Comparison of ENCODE assay signal across 8 cellular contexts in genomic region chr1:212791261-212791675, GRCh38. TPM values are rescaled to one million over a fixed set of nuclear protein-coding genes. Genes with fewer than 3 reads are reported as not detected.
DNase-seq lines count a peak whose midpoint lies in the region; ATAC-seq and TF ChIP-seq lines count a peak whose summit lies in the region.

No MANE protein-coding gene starts in this region.

- peak overlapping the region; percentile 95 for H3K4me3 ChIP-seq in HUES48 (ENCODE audit: low read depth, low read length)
- peak overlapping the region; percentile 88 to 94 (median 91) for H3K4me3 ChIP-seq in esophagus squamous epithelium
- peak overlapping the region; percentile 98 for H3K4me3 ChIP-seq in neuron (ENCODE audit: low read length)

- H2AFZ ChIP-seq in neuron (ENCODE audit: low read depth, low read length), result peak overlapping the region; percentile 90

- H3K4me1 ChIP-seq in HUES48 (ENCODE audit: control insufficient read depth, insufficient read depth, low read length) (0 out of 2 replicates have a peak, but pooled peaks cover 3% of the 10 kb centered on the region), esophagus squamous epithelium (peaks cover 0 to 36% (median 13%) of the 10 kb centered on the region in 3 donors), neuron (ENCODE audit: insufficient read depth, low read length) (peaks cover 14% of the 10 kb centered on the region)

- H3K27me3 ChIP-seq in HUES48 (ENCODE audit: control insufficient read depth, insufficient read depth, low read length), result no peaks in the 10 kb centered on the region
- no peaks in the 10 kb centered on the region for H3K27me3 ChIP-seq in esophagus squamous epithelium
- no peaks in the 10 kb centered on the region for H3K27me3 ChIP-seq in neuron (ENCODE audit: insufficient read depth, low read length)

- H3K36me3 ChIP-seq in HUES48 (ENCODE audit: control insufficient read depth, insufficient read depth, low read length) (peaks cover 21% of the 10 kb centered on the region), esophagus squamous epithelium (peaks cover 0 to 24% (median 0%) of the 10 kb centered on the region in 3 donors), neuron (ENCODE audit: insufficient read depth, low read length) (peaks cover 12% of the 10 kb centered on the region)

- intact Hi-C loops in esophagus squamous epithelium (cut with DNase I), result no loop called here

- no peaks in the 10 kb centered on the region for H3K9me3 ChIP-seq in HUES48 (ENCODE audit: control insufficient read depth, insufficient read depth, low read length)
- H3K9me3 ChIP-seq in esophagus squamous epithelium, result no peaks in the 10 kb centered on the region
- no peaks in the 10 kb centered on the region for H3K9me3 ChIP-seq in neuron (ENCODE audit: low read length)

- TF ChIP-seq CTCF in esophagus squamous epithelium (IDR thresholded peaks at IDR 0.05), result no peak

- H3K9ac ChIP-seq in HUES48 (ENCODE audit: low read depth, low read length), result peak overlapping the region; percentile 81

- 1 to 6% methylated on average over 5 of the region's 22 CpGs for WGBS in esophagus squamous epithelium, 2 donors

- peak; percentile 31 for ATAC-seq in GM21526 (IDR thresholded peaks at IDR 0.05; ENCODE audit: low FRiP score, unreplicated experiment)

- no peak for TF ChIP-seq POLR2A in esophagus squamous epithelium (IDR thresholded peaks at IDR 0.05)

- H3K27ac ChIP-seq in HUES48 (ENCODE audit: low read depth, low read length) (peak overlapping the region; percentile 90), esophagus squamous epithelium (peak overlapping the region; percentile 87 to 97 (median 95))

- DNase-seq in NCI-H1105 treated with DMSO at 0.1 percent for 48 hours (lab: John Stamatoyannopoulos, UW), result peak; percentile 83
- DNase-seq in NCI-H1105 (lab: John Stamatoyannopoulos, UW), result no peak
- DNase-seq in SKM-1 treated with dmso at 0.1 percent for 144 hours (lab: John Stamatoyannopoulos, UW; ENCODE audit: unreplicated experiment), result peak; percentile 80
- DNase-seq in esophagus squamous epithelium (lab: John Stamatoyannopoulos, UW), result no peak
- no peak for DNase-seq in SK-N-DZ (ENCODE audit: low spot score)

RNA-seq across cellular contexts. Expression of gene NSL1, which starts 0.3 kb away (rescaled TPM):
- 10 to 100 TPM; 10.8 to 22.3 (median 16.9) TPM for total RNA-seq in esophagus squamous epithelium
- polyA plus RNA-seq in SK-N-DZ (2014; cell fraction: cytosol; rRNA removed), result 76.5 and 86.2 TPM in 2 replicates
- polyA plus RNA-seq in SK-N-DZ (2014; cell fraction: nucleus; rRNA removed), result 44.6 and 87.6 TPM in 2 replicates

RNA-seq across cellular contexts. Expression of gene TATDN3, which starts 0.4 kb away (rescaled TPM):
- total RNA-seq in esophagus squamous epithelium, result 10 to 100 TPM in 2 of 4 donors, 1 to 10 TPM in 2; 3.4 to 15.6 (median 10.4) TPM
- 24.8 and 28.7 TPM in 2 replicates for polyA plus RNA-seq in SK-N-DZ (2014; cell fraction: cytosol; rRNA removed)
- 22.0 and 29.3 TPM in 2 replicates for polyA plus RNA-seq in SK-N-DZ (2014; cell fraction: nucleus; rRNA removed)

RNA-seq across cellular contexts. Expression of gene SPATA45, which starts 56.2 kb away (rescaled TPM):
- not detected for total RNA-seq in esophagus squamous epithelium
- polyA plus RNA-seq in SK-N-DZ (2014; cell fraction: cytosol; rRNA removed), result not detected in 2 replicates
- not detected in 2 replicates for polyA plus RNA-seq in SK-N-DZ (2014; cell fraction: nucleus; rRNA removed)

Comparison
In these comparisons a context has a peak if more than half of its experiments do, and no peak if none do; other contexts are left out.
1. DNase-seq: peak in NCI-H1105 treated with DMSO at 0.1 percent for 48 hours (single experiment) and SKM-1 treated with dmso at 0.1 percent for 144 hours (single experiment); none in NCI-H1105 (single experiment), esophagus squamous epithelium (single experiment) and SK-N-DZ (single experiment).
2. Peak in every context shown above with its lines, with median percentiles within 50 percentile points of each other: H3K4me3 ChIP-seq.